In genomic region chr6:137743493-137743892, GRCh38 we compare ENCODE assay signal across 1 cellular context.
A peak's percentile ranks its signal among the peaks of the same experiment; 100 is the strongest.
TF ChIP-seq lines count a peak whose summit lies in the region.

No MANE protein-coding gene starts in this region.

TF ChIP-seq in K562, 482 proteins besides CTCF, POLR2A, EP300 and RAD21 (continued from another document):
- 0 out of 4 replicates have a peak, but pooled peaks of 1 of the 2 experiments have one; percentile 9 for TF ChIP-seq UBTF (IDR thresholded peaks at IDR 0.05; ENCODE audit: borderline replicate concordance in 1 of 2, low read depth in 2 of 2, low read length in 2 of 2)
- no peak for TF ChIP-seq RBM39 (optimal IDR thresholded peaks at IDR 0.05; ENCODE audit: low read depth, low read length)
- TF ChIP-seq FOSL1 (tag; conservative IDR thresholded peaks at IDR 0.05): peak; percentile 66
